35 cellular contexts compared by ENCODE assay signal in genomic region chrX:56920338-56920997, GRCh38.
"Had no signal": no experiment of that assay in that cellular context is flagged by ENCODE, and none has a peak within 500 bp of the region (broad histone marks: within the 10 kb centered on the region; RNA-seq: fewer than 3 reads in every experiment).

No MANE protein-coding gene starts in this region.

- H3K27me3 ChIP-seq: body of pancreas, esophagus muscularis mucosa, foreskin keratinocyte had no signal

- H3K36me3 ChIP-seq: adrenal gland, esophagus muscularis mucosa, gastrocnemius medialis, heart right ventricle had no signal

- H3K9me3 Mint-ChIP-seq: activated CD4-positive, alpha-beta T cell treated with anti-CD3 and anti-CD28 coated beads, Interleukin-2, amount 10 ng/mL, durations not matched to agents 7 days and 5 days; activated naive CD4-positive, alpha-beta T cell treated with anti-CD3 and anti-CD28 coated beads, Interleukin-2, amount 50 U/mL, for 24 hours; activated T-helper 2 cell treated with anti-CD3 and anti-CD28 coated beads, Interferon-gamma antibody, Interleukin-2, Interleukin-4, amounts not matched to agents 10 μg/mL and 5 μg/mL and 100 μg/mL, durations not matched to agents 14 hours and 24 hours and 36 hours had no signal

- H3K4me3 ChIP-seq: adrenal gland, body of pancreas, esophagus muscularis mucosa, gastrocnemius medialis, heart right ventricle had no signal

- H3K36me3 Mint-ChIP-seq: activated naive CD4-positive, alpha-beta T cell treated with anti-CD3 and anti-CD28 coated beads, Interleukin-2, amount 50 U/mL, for 24 hours had no signal

- H3K9me3 ChIP-seq: adrenal gland, body of pancreas, gastrocnemius medialis had no signal

- H3K4me3 Mint-ChIP-seq: activated CD4-positive, alpha-beta memory T cell treated with anti-CD3 and anti-CD28 coated beads, Interleukin-2, amount 10 ng/mL, durations not matched to agents 7 days and 5 days; activated CD4-positive, alpha-beta T cell treated with anti-CD3 and anti-CD28 coated beads for 36 hours; activated CD4-positive, alpha-beta T cell treated with anti-CD3 and anti-CD28 coated beads, Interleukin-2, amount 10 ng/mL, durations not matched to agents 7 days and 5 days; activated naive CD4-positive, alpha-beta T cell treated with anti-CD3 and anti-CD28 coated beads for 36 hours; activated naive CD4-positive, alpha-beta T cell treated with anti-CD3 and anti-CD28 coated beads, Interleukin-2, amount 50 U/mL, for 24 hours; activated naive CD8-positive, alpha-beta T cell treated with anti-CD3 and anti-CD28 coated beads for 36 hours; activated naive CD8-positive, alpha-beta T cell treated with anti-CD3 and anti-CD28 coated beads, Interleukin-2, amount 50 U/mL, for 24 hours; activated T-helper 1 cell treated with anti-CD3 and anti-CD28 coated beads, Interleukin-12 subunit alpha, Interleukin-12 subunit beta, Interleukin-2, Interleukin-4 antibody, amounts not matched to agents 30 ng/mL and 10 ng/mL and 1 ng/mL, durations not matched to agents 14 hours and 24 hours and 36 hours; effector memory CD8-positive, alpha-beta T cell; T-helper 17 cell; T-helper 2 cell treated with Interferon-gamma antibody and Interleukin-4, amounts not matched to agents 5 μg/mL and 100 μg/mL, for 36 hours had no signal

- H3K4me1 ChIP-seq: adrenal gland, body of pancreas, esophagus muscularis mucosa, foreskin keratinocyte, gastrocnemius medialis, heart right ventricle had no signal

- H3K27me3 Mint-ChIP-seq: activated CD4-positive, alpha-beta memory T cell treated with anti-CD3 and anti-CD28 coated beads, Interleukin-2, amount 10 ng/mL, durations not matched to agents 7 days and 5 days; activated CD4-positive, alpha-beta T cell treated with anti-CD3 and anti-CD28 coated beads, Interleukin-2, amount 10 ng/mL, durations not matched to agents 7 days and 5 days; activated naive CD4-positive, alpha-beta T cell treated with anti-CD3 and anti-CD28 coated beads, Interleukin-2, amount 50 U/mL, for 24 hours; activated naive CD8-positive, alpha-beta T cell treated with anti-CD3 and anti-CD28 coated beads for 36 hours; T-helper 17 cell had no signal

- DNase-seq: activated CD4-positive, alpha-beta memory T cell treated with anti-CD3 and anti-CD28 coated beads, Interleukin-2, amount 10 ng/mL, durations not matched to agents 7 days and 5 days; activated CD4-positive, alpha-beta T cell treated with anti-CD3 and anti-CD28 coated beads for 36 hours; activated CD4-positive, alpha-beta T cell treated with anti-CD3 and anti-CD28 coated beads, Interleukin-2, amount 10 ng/mL, durations not matched to agents 7 days and 5 days; activated CD4-positive, alpha-beta T cell treated with anti-CD3 and anti-CD28 coated beads, Interleukin-2, amount 50 U/mL, for 4 hours; activated CD4-positive, CD25-positive, alpha-beta regulatory T cell; activated CD4-positive, CD25-positive, alpha-beta regulatory T cell treated with anti-CD3 and anti-CD28 coated beads, Interleukin-2, amount 50 U/mL, for 72 hours; activated CD8-positive, alpha-beta memory T cell treated with anti-CD3 and anti-CD28 coated beads, Interleukin-2, amount 50 U/mL, for 48 hours; activated effector memory CD4-positive, alpha-beta T cell treated with anti-CD3 and anti-CD28 coated beads, Interleukin-2, amount 50 U/mL, for 16 hours; activated naive CD4-positive, alpha-beta T cell treated with anti-CD3 and anti-CD28 coated beads for 36 hours; activated naive CD8-positive, alpha-beta T cell treated with anti-CD3 and anti-CD28 coated beads for 36 hours; activated naive CD8-positive, alpha-beta T cell treated with anti-CD3 and anti-CD28 coated beads, Interleukin-2, amount 50 U/mL, for 24 hours; activated T-cell treated with anti-CD3 and anti-CD28 coated beads for 4 hours; activated T-cell treated with anti-CD3 and anti-CD28 coated beads, Interleukin-2, amount 50 U/mL, for 48 hours; adrenal gland; amygdala; aorta; body of pancreas; caudate nucleus; cortex of kidney; dermis blood vessel endothelial cell; effector CD4-positive, alpha-beta T cell; effector memory CD8-positive, alpha-beta T cell; erythroblast; foreskin keratinocyte; gastrocnemius medialis; heart right ventricle; T-helper 1 cell; T-helper 17 cell; T1000 had no signal

- ATAC-seq: activated CD4-positive, alpha-beta T cell treated with anti-CD3 and anti-CD28 coated beads for 36 hours; activated naive CD8-positive, alpha-beta T cell treated with anti-CD3 and anti-CD28 coated beads, Interleukin-2, amount 50 U/mL, for 24 hours; body of pancreas; effector memory CD8-positive, alpha-beta T cell; foreskin keratinocyte; gastrocnemius medialis; heart right ventricle; T-helper 17 cell had no signal

- FAIRE-seq: colon had no signal

- H3K4me1 Mint-ChIP-seq: activated CD4-positive, alpha-beta memory T cell treated with anti-CD3 and anti-CD28 coated beads, Interleukin-2, amount 10 ng/mL, durations not matched to agents 7 days and 5 days; activated CD4-positive, alpha-beta T cell treated with anti-CD3 and anti-CD28 coated beads for 36 hours; activated CD4-positive, alpha-beta T cell treated with anti-CD3 and anti-CD28 coated beads, Interleukin-2, amount 10 ng/mL, durations not matched to agents 7 days and 5 days; activated naive CD4-positive, alpha-beta T cell treated with anti-CD3 and anti-CD28 coated beads, Interleukin-2, amount 50 U/mL, for 24 hours; activated naive CD8-positive, alpha-beta T cell treated with anti-CD3 and anti-CD28 coated beads for 36 hours; activated naive CD8-positive, alpha-beta T cell treated with anti-CD3 and anti-CD28 coated beads, Interleukin-2, amount 50 U/mL, for 24 hours; T-helper 17 cell had no signal

- H3K27ac ChIP-seq: adrenal gland, body of pancreas, esophagus muscularis mucosa, foreskin keratinocyte, gastrocnemius medialis, heart right ventricle had no signal
